ENCODE assay signal across 1 cellular context in the genomic region with DNA sequence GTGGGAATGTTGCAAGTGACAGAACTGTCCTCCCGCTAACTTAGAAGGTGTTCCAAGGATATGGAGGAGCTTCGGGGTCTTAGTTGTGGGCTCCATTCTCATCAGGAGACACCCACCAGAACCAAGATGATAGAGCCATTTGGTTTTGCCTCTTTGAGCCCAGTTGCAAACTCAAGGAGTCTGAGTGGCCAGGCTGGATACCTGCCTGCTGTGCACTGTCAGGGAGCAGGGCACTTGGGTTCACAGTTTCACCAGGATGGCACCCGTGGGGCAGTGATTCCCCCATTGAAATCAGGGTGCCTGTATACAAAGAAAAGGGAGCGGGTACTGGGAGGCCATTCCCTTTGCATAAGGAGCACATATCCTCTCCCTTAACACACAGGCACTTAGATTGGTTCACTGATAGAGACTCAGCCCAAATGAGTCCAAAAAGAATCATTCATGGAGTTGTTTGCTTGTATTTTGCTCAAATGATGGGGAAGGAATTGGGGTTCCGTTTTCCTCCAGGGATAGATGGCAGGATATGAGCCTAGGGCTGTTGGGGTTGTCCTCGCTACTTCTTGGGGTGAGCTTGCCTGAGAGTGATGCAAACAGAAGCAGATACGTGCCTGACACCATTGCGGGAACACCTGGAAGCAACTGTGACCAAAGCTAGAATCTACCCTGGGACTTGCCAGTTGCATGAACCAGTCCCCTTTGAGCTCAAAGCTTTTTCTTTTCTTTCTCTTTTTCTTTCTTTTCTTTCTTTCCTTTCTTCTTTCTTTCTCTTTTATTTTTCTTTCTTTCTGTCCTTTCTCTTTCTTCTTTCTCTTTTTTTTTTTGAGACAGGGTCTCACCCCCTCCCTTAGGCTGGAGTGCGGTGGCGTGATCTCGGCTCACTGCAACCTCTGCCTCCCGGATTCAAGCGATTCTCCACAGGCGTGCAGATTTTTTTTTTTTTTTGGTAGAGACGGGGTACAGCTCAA.
TF ChIP-seq lines count a peak whose summit lies in the region.

No MANE protein-coding gene starts in this region.

TF ChIP-seq in WTC11, 78 proteins besides CTCF, POLR2A, EP300 and RAD21:
- TF ChIP-seq, protein P1, sequence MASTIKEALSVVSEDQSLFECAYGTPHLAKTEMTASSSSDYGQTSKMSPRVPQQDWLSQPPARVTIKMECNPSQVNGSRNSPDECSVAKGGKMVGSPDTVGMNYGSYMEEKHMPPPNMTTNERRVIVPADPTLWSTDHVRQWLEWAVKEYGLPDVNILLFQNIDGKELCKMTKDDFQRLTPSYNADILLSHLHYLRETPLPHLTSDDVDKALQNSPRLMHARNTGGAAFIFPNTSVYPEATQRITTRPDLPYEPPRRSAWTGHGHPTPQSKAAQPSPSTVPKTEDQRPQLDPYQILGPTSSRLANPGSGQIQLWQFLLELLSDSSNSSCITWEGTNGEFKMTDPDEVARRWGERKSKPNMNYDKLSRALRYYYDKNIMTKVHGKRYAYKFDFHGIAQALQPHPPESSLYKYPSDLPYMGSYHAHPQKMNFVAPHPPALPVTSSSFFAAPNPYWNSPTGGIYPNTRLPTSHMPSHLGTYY (CRISPR knock-in tag; IDR thresholded peaks at IDR 0.05): 0 out of 2 replicates have a peak, but pooled peaks have one; percentile 18
- TF ChIP-seq ZNF671 (CRISPR knock-in tag; IDR thresholded peaks at IDR 0.05) (0 out of 2 replicates have a peak, but pooled peaks have one; percentile 12), ZBTB21 (CRISPR knock-in tag; IDR thresholded peaks at IDR 0.05; ENCODE audit: borderline replicate concordance) (no peak)
- TF ChIP-seq, protein P2, sequence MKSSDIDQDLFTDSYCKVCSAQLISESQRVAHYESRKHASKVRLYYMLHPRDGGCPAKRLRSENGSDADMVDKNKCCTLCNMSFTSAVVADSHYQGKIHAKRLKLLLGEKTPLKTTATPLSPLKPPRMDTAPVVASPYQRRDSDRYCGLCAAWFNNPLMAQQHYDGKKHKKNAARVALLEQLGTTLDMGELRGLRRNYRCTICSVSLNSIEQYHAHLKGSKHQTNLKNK (CRISPR knock-in tag; IDR thresholded peaks at IDR 0.05): no peak; the same call in 1 of the 2 replicates
- TF ChIP-seq, protein P3, sequence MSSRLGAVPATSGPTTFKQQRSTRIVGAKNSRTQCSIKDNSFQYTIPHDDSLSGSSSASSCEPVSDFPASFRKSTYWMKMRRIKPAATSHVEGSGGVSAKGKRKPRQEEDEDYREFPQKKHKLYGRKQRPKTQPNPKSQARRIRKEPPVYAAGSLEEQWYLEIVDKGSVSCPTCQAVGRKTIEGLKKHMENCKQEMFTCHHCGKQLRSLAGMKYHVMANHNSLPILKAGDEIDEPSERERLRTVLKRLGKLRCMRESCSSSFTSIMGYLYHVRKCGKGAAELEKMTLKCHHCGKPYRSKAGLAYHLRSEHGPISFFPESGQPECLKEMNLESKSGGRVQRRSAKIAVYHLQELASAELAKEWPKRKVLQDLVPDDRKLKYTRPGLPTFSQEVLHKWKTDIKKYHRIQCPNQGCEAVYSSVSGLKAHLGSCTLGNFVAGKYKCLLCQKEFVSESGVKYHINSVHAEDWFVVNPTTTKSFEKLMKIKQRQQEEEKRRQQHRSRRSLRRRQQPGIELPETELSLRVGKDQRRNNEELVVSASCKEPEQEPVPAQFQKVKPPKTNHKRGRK (CRISPR knock-in tag; IDR thresholded peaks at IDR 0.05; ENCODE audit: borderline replicate concordance): 0 out of 2 replicates have a peak, but pooled peaks have one; percentile 17
